Comparison of ENCODE assay signal across 12 cellular contexts in genomic region chr9:115018547-115019435, GRCh38.
DNase-seq lines count a peak whose midpoint lies in the region; ATAC-seq, FAIRE-seq and TF ChIP-seq lines count a peak whose summit lies in the region.
"Had no signal": no experiment of that assay in that cellular context is flagged by ENCODE, and none has a peak within 500 bp of the region (broad histone marks: within the 10 kb centered on the region; RNA-seq: fewer than 3 reads in every experiment).

No MANE protein-coding gene starts in this region.

- TF ChIP-seq CTCF in gastroesophageal sphincter (IDR thresholded peaks at IDR 0.05) (no peak), tibial nerve (IDR thresholded peaks at IDR 0.05) (no peak)

- H3K4me3 ChIP-seq in gastroesophageal sphincter: no peak overlapping the region
- no peak overlapping the region for H3K4me3 ChIP-seq in small intestine (ENCODE audit: low read depth in 1 of 2, low read length in 2 of 2)
- H3K4me3 ChIP-seq in tibial nerve: no peak overlapping the region

- H3K27me3 ChIP-seq in gastroesophageal sphincter (no peaks in the 10 kb centered on the region), small intestine (ENCODE audit: control insufficient read depth in 2 of 2, insufficient read depth in 2 of 2, low read length in 2 of 2) (no peaks in the 10 kb centered on the region), tibial nerve (no peaks in the 10 kb centered on the region)

- FAIRE-seq in small intestine (lab: Jason Lieb, UNC): no peak

- ATAC-seq in gastroesophageal sphincter: peak; percentile 90
- no peak for ATAC-seq in GM18519 (IDR thresholded peaks at IDR 0.05; ENCODE audit: low FRiP score, unreplicated experiment)
- no peak for ATAC-seq in GM19467 (IDR thresholded peaks at IDR 0.05; ENCODE audit: unreplicated experiment)
- ATAC-seq in HG03196 (IDR thresholded peaks at IDR 0.05; ENCODE audit: unreplicated experiment): no peak
- ATAC-seq: activated CD4-positive, CD25-positive, alpha-beta regulatory T cell treated with anti-CD3 and anti-CD28 coated beads, Interleukin-2, amount 50 U/mL, for 24 hours had no signal

- peak; percentile 11 for DNase-seq in DMS153 treated with DMSO at 0.1 percent for 48 hours (lab: John Stamatoyannopoulos, UW; ENCODE audit: unreplicated experiment)
- peak; percentile 65 for DNase-seq in T1000 (lab: John Stamatoyannopoulos, UW)
- peak; percentile 18 for DNase-seq in small intestine
- DNase-seq in tibial nerve (ENCODE audit: low spot score in 2 of 2): no peak
- DNase-seq: activated naive CD4-positive, alpha-beta T cell treated with anti-CD3 and anti-CD28 coated beads, Interleukin-2, amount 50 U/mL, for 16 hours; NCI-H446 treated with DMSO at 0.1 percent for 48 hours; Right ventricle myocardium superior had no signal

- H3K4me1 ChIP-seq in gastroesophageal sphincter (peaks cover 6 to 44% (median 7%) of the 10 kb centered on the region in 3 donors), small intestine (ENCODE audit: control insufficient read depth in 2 of 2, insufficient read depth in 1 of 2, low read depth in 1 of 2, low read length in 1 of 2) (no peaks in the 10 kb centered on the region), tibial nerve (peaks cover 0 to 17% (median 0%) of the 10 kb centered on the region in 4 donors)

- H3K36me3 ChIP-seq in gastroesophageal sphincter: peaks cover 0 to 32% of the 10 kb centered on the region in 2 donors
- no peaks in the 10 kb centered on the region for H3K36me3 ChIP-seq in small intestine (ENCODE audit: control insufficient read depth in 2 of 2, insufficient read depth in 2 of 2, low read length in 2 of 2)
- H3K36me3 ChIP-seq in tibial nerve: peaks cover 0 to 4% (median 0%) of the 10 kb centered on the region in 3 donors

- H3K9me3 ChIP-seq in gastroesophageal sphincter: no peaks in the 10 kb centered on the region
- H3K9me3 ChIP-seq in small intestine (ENCODE audit: control insufficient read depth, low read depth): no peaks in the 10 kb centered on the region
- H3K9me3 ChIP-seq in tibial nerve: no peaks in the 10 kb centered on the region

- TF ChIP-seq EP300 in gastroesophageal sphincter (IDR thresholded peaks at IDR 0.05) (no peak), tibial nerve (IDR thresholded peaks at IDR 0.05) (no peak)

- H3K27ac ChIP-seq in gastroesophageal sphincter (peak overlapping the region; percentile 78 to 92 (median 86)), small intestine (ENCODE audit: low read depth in 1 of 2, low read length in 1 of 2) (peak overlapping the region in 1 of 2 donors; percentile 47), tibial nerve (peak overlapping the region in 1 of 4 donors; percentile 33)

- 14 to 38% methylated on average over 6 of the region's 8 CpGs for WGBS in gastroesophageal sphincter (ENCODE audit: low coverage in 1 of 2), 2 donors
- WGBS in small intestine, 3 donors: 41 to 51% (median 42%) methylated on average over 8 of the region's 8 CpGs
- WGBS in tibial nerve, 2 donors: 66 to 71% methylated on average over 8 of the region's 8 CpGs

- TF ChIP-seq POLR2A in gastroesophageal sphincter (IDR thresholded peaks at IDR 0.05) (no peak), tibial nerve (IDR thresholded peaks at IDR 0.05) (no peak)

Comparison
In these comparisons a context has a peak if more than half of its experiments do, and no peak if none do; other contexts are left out.
1. DNase-seq: peak in DMS153 treated with DMSO at 0.1 percent for 48 hours (single experiment), T1000 (single experiment) and small intestine (single experiment); none in tibial nerve (0 of 2).